In genomic region chr11:9787981-9788521, GRCh38 we compare ENCODE assay signal across 10 cellular contexts.
DNase-seq lines count a peak whose midpoint lies in the region; ATAC-seq, FAIRE-seq and TF ChIP-seq lines count a peak whose summit lies in the region.
"Had no signal": no experiment of that assay in that cellular context is flagged by ENCODE, and none has a peak within 500 bp of the region (broad histone marks: within the 10 kb centered on the region; RNA-seq: fewer than 3 reads in every experiment).

No MANE protein-coding gene starts in this region.

- no peaks in the 10 kb centered on the region for H3K27me3 Mint-ChIP-seq in activated CD8-positive, alpha-beta T cell treated with anti-CD3 and anti-CD28 coated beads for 36 hours

- H3K27ac Mint-ChIP-seq in activated CD8-positive, alpha-beta T cell treated with anti-CD3 and anti-CD28 coated beads for 36 hours, result no peak overlapping the region

- intact Hi-C loops in activated CD8-positive, alpha-beta T cell treated with anti-CD3 and anti-CD28 coated beads for 36 hours (cut with micrococcal nuclease), result no loop called here

- H3K4me3 Mint-ChIP-seq in activated CD8-positive, alpha-beta T cell treated with anti-CD3 and anti-CD28 coated beads for 36 hours, result no peak overlapping the region

- no peak for TF ChIP-seq CTCF in foreskin fibroblast (IDR thresholded peaks at IDR 0.05; ENCODE audit: low read depth, low read length)
- TF ChIP-seq CTCF in activated CD8-positive, alpha-beta T cell treated with anti-CD3 and anti-CD28 coated beads for 36 hours (IDR thresholded peaks at IDR 0.05), result no peak

- peaks cover 4% of the 10 kb centered on the region for H3K4me1 Mint-ChIP-seq in activated CD8-positive, alpha-beta T cell treated with anti-CD3 and anti-CD28 coated beads for 36 hours (ENCODE audit: low read depth)

- peak; percentile 87 for FAIRE-seq in RCC 7860 (lab: Jason Lieb, UNC)

- POLR2A ChIA-PET in activated CD8-positive, alpha-beta T cell treated with anti-CD3 and anti-CD28 coated beads for 36 hours (lab: Charles Lee), result no interaction called here

- no peaks in the 10 kb centered on the region for H3K9me3 Mint-ChIP-seq in activated CD8-positive, alpha-beta T cell treated with anti-CD3 and anti-CD28 coated beads for 36 hours

- CTCF ChIA-PET in activated CD8-positive, alpha-beta T cell treated with anti-CD3 and anti-CD28 coated beads for 36 hours (lab: Charles Lee), result interaction anchor here (1.5 kb wide), 1 partner anchor 30 kb away, joined by 5 read pairs; no protein-coding TSS in a partner anchor

- ATAC-seq in activated CD8-positive, alpha-beta T cell treated with anti-CD3 and anti-CD28 coated beads for 36 hours, result no peak
- ATAC-seq in HG02884 (IDR thresholded peaks at IDR 0.05; ENCODE audit: unreplicated experiment), result no peak

- peaks cover 28% of the 10 kb centered on the region for H3K36me3 Mint-ChIP-seq in activated CD8-positive, alpha-beta T cell treated with anti-CD3 and anti-CD28 coated beads for 36 hours (ENCODE audit: low read depth)

- H3K4me3 ChIP-seq in foreskin fibroblast (ENCODE audit: low read depth in 1 of 2, low read length in 2 of 2) (no peak overlapping the region), skeletal muscle cell (ENCODE audit: low read depth, low read length) (no peak overlapping the region)
- H3K4me3 ChIP-seq: ascending aorta had no signal

- DNase-seq in EH (ENCODE audit: low read depth) (peak; percentile 95), RCC 7860 (ENCODE audit: low spot score) (peak; percentile 90), foreskin fibroblast (peak; percentile 97 to 98), skeletal muscle cell (ENCODE audit: low read depth) (peak; percentile 81), LoVo (ENCODE audit: low spot score) (no peak), GDM1 (lab: John Stamatoyannopoulos, UW) (no peak)
- DNase-seq in activated CD8-positive, alpha-beta T cell treated with anti-CD3 and anti-CD28 coated beads for 36 hours, result no peak
- DNase-seq: activated CD4-positive, CD25-positive, alpha-beta regulatory T cell had no signal

Comparison
In these comparisons a context has a peak if more than half of its experiments do, and no peak if none do; other contexts are left out.
1. DNase-seq: peak in EH (single experiment), RCC 7860 (single experiment), foreskin fibroblast (2 of 2) and skeletal muscle cell (single experiment); none in LoVo (single experiment), activated CD8-positive, alpha-beta T cell treated with anti-CD3 and anti-CD28 coated beads for 36 hours (single experiment) and GDM1 (single experiment).